Comparison of ENCODE assay signal across 21 cellular contexts in the genomic region with DNA sequence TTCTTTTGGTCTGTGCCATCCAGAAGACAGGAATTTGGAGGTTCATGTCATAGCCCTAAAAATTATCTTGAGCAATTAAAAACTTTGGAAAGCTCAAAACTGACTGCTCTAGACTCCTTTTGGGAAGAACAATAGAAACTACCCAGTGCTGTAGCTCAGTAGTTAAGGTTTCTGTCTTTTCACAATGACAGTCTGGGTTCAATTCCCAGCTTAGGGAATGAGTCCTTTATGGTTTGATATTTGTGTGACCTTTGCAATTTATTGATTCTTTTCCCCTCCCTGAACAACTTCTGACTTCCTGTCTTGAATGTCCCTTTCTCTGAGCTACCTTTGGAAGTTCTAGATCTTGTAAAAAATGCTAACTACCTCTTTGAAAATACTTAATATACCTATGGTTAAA.
"Had no signal": no experiment of that assay in that cellular context is flagged by ENCODE, and none has a peak within 500 bp of the region (broad histone marks: within the 10 kb centered on the region; RNA-seq: fewer than 3 reads in every experiment).

No MANE protein-coding gene starts in this region.

- H3K4me1 ChIP-seq: esophagus squamous epithelium, left lung, prostate gland, suprapubic skin had no signal

- H3K4me2 ChIP-seq: smooth muscle cell had no signal

- DNase-seq: activated CD4-positive, alpha-beta memory T cell treated with anti-CD3 and anti-CD28 coated beads, Interleukin-2, amount 10 ng/mL, durations not matched to agents 7 days and 5 days; activated CD4-positive, alpha-beta T cell treated with anti-CD3 and anti-CD28 coated beads for 48 hours; activated CD4-positive, CD25-positive, alpha-beta regulatory T cell; activated naive CD4-positive, alpha-beta T cell treated with Interleukin-2 at 50 U/mL for 16 hours; activated T-cell treated with anti-CD3 and anti-CD28 coated beads, Interleukin-2, amount 50 U/mL, for 24 hours; anterior cingulate cortex; caudate nucleus; effector memory CD8-positive, alpha-beta T cell; esophagus squamous epithelium; foreskin melanocyte; glutamatergic neuron; hippocampal formation; left lung; naive B cell; right cardiac atrium; stimulated activated CD4-positive, alpha-beta T cell treated with anti-CD3 and anti-CD28 coated beads, Interleukin-4, amount 100 ng/mL, for 1 hour; stimulated activated naive CD8-positive, alpha-beta T cell treated with anti-CD3 and anti-CD28 coated beads, Interleukin-15, amount 100 ng/mL, for 72 hours; T-helper 9 cell had no signal

- H3K4me3 ChIP-seq: esophagus squamous epithelium, left lung, prostate gland, smooth muscle cell, suprapubic skin had no signal

- ATAC-seq: effector memory CD8-positive, alpha-beta T cell; left lung; right cardiac atrium; stimulated activated naive CD8-positive, alpha-beta T cell treated with anti-CD3 and anti-CD28 coated beads, Interleukin-15, amount 100 ng/mL, for 72 hours had no signal

- H3K27ac ChIP-seq: esophagus squamous epithelium, left lung, prostate gland, suprapubic skin had no signal

- H3K36me3 ChIP-seq: esophagus squamous epithelium, left lung, prostate gland, suprapubic skin had no signal

- H3K9me3 ChIP-seq: esophagus squamous epithelium, prostate gland, suprapubic skin had no signal

- H3K27me3 ChIP-seq: esophagus squamous epithelium, left lung, suprapubic skin had no signal
